Comparison of ENCODE assay signal across 8 cellular contexts in the genomic region with DNA sequence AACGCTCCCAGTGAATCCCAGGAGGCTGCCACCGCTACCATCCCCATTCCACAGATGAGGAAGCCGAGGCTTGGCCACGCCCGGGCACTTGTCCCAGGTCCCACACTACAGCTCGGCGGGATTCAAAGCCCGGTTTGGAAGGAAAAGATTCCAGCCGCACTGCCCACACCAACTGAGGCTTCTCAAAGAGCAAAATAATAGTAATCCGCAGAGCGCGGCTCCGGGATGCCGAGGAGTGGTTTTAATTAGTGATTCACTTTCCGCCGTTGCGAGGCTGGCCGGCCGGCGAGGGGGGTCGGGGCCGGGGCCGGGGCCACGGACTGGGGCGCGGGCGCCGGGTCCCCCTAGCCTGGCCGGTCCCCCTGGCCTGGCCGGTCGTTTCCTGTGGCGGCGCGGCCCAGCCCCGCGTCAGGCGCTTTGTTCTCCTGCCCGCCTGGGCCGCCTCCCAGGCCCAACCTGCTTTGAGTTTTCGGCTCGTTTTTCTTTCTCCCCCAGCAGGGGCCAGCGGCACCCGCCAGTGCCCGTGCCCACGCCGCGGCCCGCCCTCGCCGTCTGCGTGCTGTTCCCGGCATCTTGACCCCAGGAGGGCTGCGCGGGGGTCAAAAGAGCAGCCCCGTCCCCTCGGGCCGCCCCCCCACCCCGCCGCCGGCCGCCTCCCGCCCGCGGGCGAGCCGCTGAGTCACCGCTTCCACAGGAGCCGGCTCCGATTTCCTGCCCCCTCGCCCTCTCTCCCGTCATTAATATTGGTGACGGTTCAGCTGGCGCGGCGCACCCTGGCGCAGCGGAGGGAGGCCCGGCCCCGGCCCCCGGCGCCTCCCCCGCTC. TPM values are rescaled to one million over a fixed set of nuclear protein-coding genes. Genes with fewer than 3 reads are reported as not detected.
A peak's percentile ranks its signal among the peaks of the same experiment; 100 is the strongest.
DNase-seq lines count a peak whose midpoint lies in the region; ATAC-seq, FAIRE-seq and TF ChIP-seq lines count a peak whose summit lies in the region.

No MANE protein-coding gene starts in this region.

- TF ChIP-seq POLR2A in GM12892 (IDR thresholded peaks at IDR 0.05; ENCODE audit: low read depth, low read length) = no peak

- no peak for ATAC-seq in GM18861 (IDR thresholded peaks at IDR 0.05; ENCODE audit: unreplicated experiment)

- FAIRE-seq in GM12892 (lab: Jason Lieb, UNC) = no peak

- DNase-seq in AG04449 (ENCODE audit: low read depth, low spot score) (peak; percentile 5), LHCN-M2 (ENCODE audit: low read depth) (peak; percentile 46), brain microvascular endothelial cell (peak; percentile 60), kidney epithelial cell (ENCODE audit: low read depth) (no peak), GM12892 (ENCODE audit: insufficient read length) (no peak), 8988T (no peak)
- peak in 2 of 3 experiments; percentile 4 to 8 for DNase-seq in stimulated activated CD4-positive, alpha-beta T cell treated with anti-CD3 and anti-CD28 coated beads, TNF-alpha, amount 100 ng/mL, for 4 hours (ENCODE audit: low read depth in 3 of 3)

- H3K4me3 ChIP-seq in AG04449 (ENCODE audit: low read depth, low read length) (peak overlapping the region; percentile 50), brain microvascular endothelial cell (ENCODE audit: low read depth, low read length) (peak overlapping the region; percentile 48), kidney epithelial cell (ENCODE audit: low read depth, low read length) (peak overlapping the region; percentile 7)

- TF ChIP-seq CTCF in AG04449 (IDR thresholded peaks at IDR 0.05; ENCODE audit: insufficient read depth, low read length, missing control alignments) = no peak
- no peak for TF ChIP-seq CTCF in brain microvascular endothelial cell (IDR thresholded peaks at IDR 0.05; ENCODE audit: low read depth, low read length, missing control alignments)
- no peak for TF ChIP-seq CTCF in kidney epithelial cell (IDR thresholded peaks at IDR 0.05; ENCODE audit: insufficient read depth, low read length, poor library complexity, severe bottlenecking)

- in situ Hi-C loops in brain microvascular endothelial cell (cut with HindIII; ENCODE audit: low pct_ligation_motif_present, low sequenced_read_pairs) = no loop called here

- CTCF ChIA-PET in AG04449 (lab: Yijun Ruan, JAX) = interaction anchor here (0.8 to 1.4 kb wide), 2 partner anchors 31 to 156 kb away, joined by 3 read pairs; no protein-coding TSS in a partner anchor

- H3K27me3 ChIP-seq in brain microvascular endothelial cell (replicated peaks) (no peaks in the 10 kb centered on the region), kidney epithelial cell (ENCODE audit: control insufficient read depth, insufficient read depth, low read length) (no peaks in the 10 kb centered on the region)

- peak overlapping the region; percentile 82 for H3K27ac ChIP-seq in brain microvascular endothelial cell

- POLR2A ChIA-PET in AG04449 (lab: Yijun Ruan, JAX) = interaction anchor here (1.7 kb wide), 1 partner anchor 62 kb away, joined by 6 read pairs; no protein-coding TSS in a partner anchor

- H3K36me3 ChIP-seq in brain microvascular endothelial cell (replicated peaks) (no peaks in the 10 kb centered on the region), kidney epithelial cell (ENCODE audit: control insufficient read depth, insufficient read depth, low read length) (no peaks in the 10 kb centered on the region)

RNA-seq across cellular contexts. Expression of gene FGF18, which starts 31.2 kb away (rescaled TPM):
- 0.06 TPM in 1 of 2 replicates, not detected in the other for total RNA-seq in LHCN-M2 (2014; rRNA removed)
- polyA plus RNA-seq in LHCN-M2 (2012) = 0.06 TPM
- 0.34 TPM in 1 of 2 replicates, not detected in the other for total RNA-seq in kidney epithelial cell
- 0.13 TPM for polyA plus RNA-seq in GM12892 (2012; ENCODE audit: missing spikeins)

Comparison
In these comparisons a context has a peak if more than half of its experiments do, and no peak if none do; other contexts are left out.
1. DNase-seq: peak in AG04449 (single experiment), LHCN-M2 (single experiment), brain microvascular endothelial cell (single experiment) and stimulated activated CD4-positive, alpha-beta T cell treated with anti-CD3 and anti-CD28 coated beads, TNF-alpha, amount 100 ng/mL, for 4 hours (2 of 3); none in kidney epithelial cell (single experiment), GM12892 (single experiment) and 8988T (single experiment).
2. Peak in every context shown above with its lines, with median percentiles within 50 percentile points of each other: H3K4me3 ChIP-seq.